Comparison of ENCODE assay signal across 11 cellular contexts in genomic region chr12:64828713-64829112, GRCh38. TPM values are rescaled to one million over a fixed set of nuclear protein-coding genes. Genes with fewer than 3 reads are reported as not detected.
"Had no signal": no experiment of that assay in that cellular context is flagged by ENCODE, and none has a peak within 500 bp of the region (broad histone marks: within the 10 kb centered on the region; RNA-seq: fewer than 3 reads in every experiment).

No MANE protein-coding gene starts in this region.

- FAIRE-seq: H1, H54 had no signal

- H3K4me3 ChIP-seq: GM23248, GM23338, HAP-1 had no signal

- H3K9me3 ChIP-seq: HAP-1 had no signal

- ATAC-seq: GM23338, HCT116 had no signal

- DNase-seq: GM23248, GOT3, H7, H9, HCEC 1CT, HFFc6 had no signal

- H3K36me3 ChIP-seq: HAP-1 had no signal

- H3K4me1 ChIP-seq: HAP-1 had no signal

- H3K9ac ChIP-seq: GM23248 had no signal

- H2AFZ ChIP-seq: GM23248, GM23338 had no signal

- H3K4me2 ChIP-seq: GM23338 had no signal

- H3K27ac ChIP-seq: GM23248 had no signal

RNA-seq across cellular contexts. Expression of gene TBC1D30, which starts 4.3 kb away (rescaled TPM):
- total RNA-seq: GM23248 had no signal
